In the genomic region with DNA sequence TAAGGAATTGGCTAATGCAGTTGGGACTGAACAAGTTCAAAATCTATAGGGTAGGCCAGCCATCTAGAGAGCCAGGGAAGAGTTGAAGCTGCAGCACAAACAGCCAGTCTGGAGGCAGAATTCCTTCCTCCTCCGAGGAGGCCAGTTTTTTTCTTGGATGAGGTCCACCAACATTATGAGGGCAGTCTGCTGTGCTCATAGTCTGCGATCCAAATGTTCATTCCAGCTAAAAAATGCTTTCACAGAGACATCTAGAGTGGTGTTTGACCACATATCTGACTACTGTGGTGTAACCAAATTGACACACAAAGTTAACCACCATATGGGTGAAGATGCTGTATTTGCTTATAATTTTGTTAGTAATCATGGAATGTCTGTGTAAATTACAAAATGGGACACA, we compare ENCODE assay signal across 14 cellular contexts.
DNase-seq lines count a peak whose midpoint lies in the region; ATAC-seq and TF ChIP-seq lines count a peak whose summit lies in the region.
"Had no signal": no experiment of that assay in that cellular context is flagged by ENCODE, and none has a peak within 500 bp of the region (broad histone marks: within the 10 kb centered on the region; RNA-seq: fewer than 3 reads in every experiment).

No MANE protein-coding gene starts in this region.

- H3K4me3 Mint-ChIP-seq in endodermal cell = no peak overlapping the region
- H3K4me3 Mint-ChIP-seq: activated CD4-positive, alpha-beta T cell treated with anti-CD3 and anti-CD28 coated beads for 36 hours; activated naive CD8-positive, alpha-beta T cell treated with anti-CD3 and anti-CD28 coated beads for 36 hours; naive B cell; T-helper 2 cell treated with Interferon-gamma antibody and Interleukin-4, amounts not matched to agents 5 μg/mL and 100 μg/mL, for 36 hours had no signal

- H3K27me3 Mint-ChIP-seq in endodermal cell (ENCODE audit: insufficient read depth) = no peaks in the 10 kb centered on the region
- H3K27me3 Mint-ChIP-seq: activated CD4-positive, alpha-beta T cell treated with anti-CD3 and anti-CD28 coated beads for 36 hours; activated naive CD8-positive, alpha-beta T cell treated with anti-CD3 and anti-CD28 coated beads for 36 hours; naive B cell had no signal

- TF ChIP-seq CTCF in SK-N-SH (IDR thresholded peaks at IDR 0.05) (no peak), foreskin fibroblast (IDR thresholded peaks at IDR 0.05; ENCODE audit: low read depth, low read length) (no peak), endodermal cell (conservative IDR thresholded peaks at IDR 0.05) (no peak)

- H3K9ac ChIP-seq in SK-N-SH = no peak overlapping the region
- no peak overlapping the region for H3K9ac ChIP-seq in endodermal cell (ENCODE audit: extremely low read depth, low read length, poor library complexity, severe bottlenecking)

- H4K20me1 ChIP-seq in SK-N-SH (ENCODE audit: insufficient read depth) = no peaks in the 10 kb centered on the region

- peaks cover 20% of the 10 kb centered on the region for H3K36me3 Mint-ChIP-seq in endodermal cell (ENCODE audit: low read depth)

- H3K4me1 ChIP-seq in SK-N-SH (ENCODE audit: control insufficient read depth in 1 of 2, insufficient read depth in 2 of 2, low read depth in 1 of 2, low read length in 1 of 2) = peaks cover 0 to 16% of the 10 kb centered on the region in 2 experiments; a peak in 2 of 4 replicates
- H3K4me1 ChIP-seq in endodermal cell (ENCODE audit: control insufficient read depth, insufficient read depth, low read length) = peaks cover 2% of the 10 kb centered on the region

- H3K4me3 ChIP-seq in SK-N-SH (ENCODE audit: low read depth in 2 of 2, low read length in 1 of 2) (no peak overlapping the region), foreskin fibroblast (ENCODE audit: low read depth in 1 of 2, low read length in 2 of 2) (no peak overlapping the region), skeletal muscle cell (ENCODE audit: low read depth, low read length) (no peak overlapping the region), endodermal cell (ENCODE audit: low read length) (no peak overlapping the region)

- peaks cover 44% of the 10 kb centered on the region for H3K79me2 ChIP-seq in SK-N-SH (ENCODE audit: insufficient read depth)

- POLR2A ChIA-PET in SK-N-SH (lab: Yijun Ruan, JAX) = no interaction called here

- H3F3A ChIP-seq in SK-N-SH (replicated peaks; ENCODE audit: insufficient read depth) = peaks cover 4% of the 10 kb centered on the region

- H2AFZ ChIP-seq in SK-N-SH (ENCODE audit: low read depth) = no peak overlapping the region

- TF ChIP-seq RAD21 in SK-N-SH (IDR thresholded peaks at IDR 0.05; ENCODE audit: low read length) = no peak

- peaks cover 10% of the 10 kb centered on the region for H3K4me1 Mint-ChIP-seq in endodermal cell

- DNase-seq in SK-N-SH (no peak), amniotic epithelial cell (ENCODE audit: low read depth) (peak; percentile 53), foreskin fibroblast (peak; percentile 64 to 75), skeletal muscle cell (ENCODE audit: low read depth) (peak; percentile 75), DMS114 treated with DMSO at 0.1 percent for 48 hours (lab: John Stamatoyannopoulos, UW; ENCODE audit: unreplicated experiment) (no peak), endodermal cell (no peak)
- DNase-seq: activated CD4-positive, alpha-beta T cell treated with anti-CD3 and anti-CD28 coated beads for 36 hours; activated naive CD8-positive, alpha-beta T cell treated with anti-CD3 and anti-CD28 coated beads for 36 hours; COR-L47; naive B cell; stimulated activated CD4-positive, alpha-beta T cell treated with anti-CD3 and anti-CD28 coated beads, Interleukin-2, amount 100 ng/mL, for 24 hours had no signal

- H3K9me3 ChIP-seq in SK-N-SH (no peaks in the 10 kb centered on the region), endodermal cell (ENCODE audit: control insufficient read depth, low read length) (no peaks in the 10 kb centered on the region)

- H3K4me2 ChIP-seq in SK-N-SH = no peak overlapping the region

- peaks cover 27 to 30% of the 10 kb centered on the region in 2 experiments for H3K36me3 ChIP-seq in SK-N-SH (replicated peaks in 1 of 2; ENCODE audit: control insufficient read depth in 1 of 2, insufficient read depth in 2 of 2, low read length in 1 of 2)
- peaks cover 59% of the 10 kb centered on the region for H3K36me3 ChIP-seq in endodermal cell (ENCODE audit: control insufficient read depth, insufficient read depth, low read length)

- no peak overlapping the region for H3K27ac Mint-ChIP-seq in endodermal cell
- H3K27ac Mint-ChIP-seq: activated CD4-positive, alpha-beta T cell treated with anti-CD3 and anti-CD28 coated beads for 36 hours; activated naive CD8-positive, alpha-beta T cell treated with anti-CD3 and anti-CD28 coated beads for 36 hours; T-helper 2 cell treated with Interferon-gamma antibody and Interleukin-4, amounts not matched to agents 5 μg/mL and 100 μg/mL, for 36 hours had no signal

- no peaks in the 10 kb centered on the region for H3K9me3 Mint-ChIP-seq in endodermal cell
- H3K9me3 Mint-ChIP-seq: activated naive CD8-positive, alpha-beta T cell treated with anti-CD3 and anti-CD28 coated beads for 36 hours; naive B cell; T-helper 2 cell treated with Interferon-gamma antibody and Interleukin-4, amounts not matched to agents 5 μg/mL and 100 μg/mL, for 36 hours had no signal

- no peaks in the 10 kb centered on the region for H3K27me3 ChIP-seq in SK-N-SH (ENCODE audit: insufficient read depth)
- no peaks in the 10 kb centered on the region for H3K27me3 ChIP-seq in endodermal cell (ENCODE audit: control insufficient read depth, insufficient read depth, low read length, poor library complexity, severe bottlenecking)

- H3K27ac ChIP-seq in SK-N-SH (ENCODE audit: low read depth in 2 of 2, low read length in 1 of 2) (no peak overlapping the region), endodermal cell (ENCODE audit: low read depth, low read length) (no peak overlapping the region)

- WGBS in SK-N-SH (ENCODE audit: low lambda C conversion rate) = 87% methylated on average over 2 of the region's 2 CpGs
- 90 to 94% methylated on average over 2 of the region's 2 CpGs for WGBS in endodermal cell (ENCODE audit: insufficient coverage in 1 of 2, insufficient read length in 1 of 2), 2 experiments

- peak; percentile 30; the same call in 1 of the 3 replicates for ATAC-seq in SK-N-SH treated with all-trans-retinoic acid at 6 μM for 48 hours
- no peak for ATAC-seq in esophagus mucosa
- ATAC-seq: activated CD4-positive, alpha-beta T cell treated with anti-CD3 and anti-CD28 coated beads for 36 hours had no signal

- no peaks in the 10 kb centered on the region for H3K9me2 ChIP-seq in SK-N-SH

- TF ChIP-seq EP300 in SK-N-SH (IDR thresholded peaks at IDR 0.05; ENCODE audit: borderline replicate concordance in 1 of 2, low read depth in 1 of 2, low read length in 1 of 2) = no peak

- CTCF ChIA-PET in SK-N-SH (lab: Yijun Ruan, JAX) = no interaction called here

TF ChIP-seq in SK-N-SH treated with all-trans-retinoic acid at 6 μM for 48 hours, 23 proteins besides CTCF, POLR2A, EP300 and RAD21 (continues in another document):
- TF ChIP-seq SNAI2 (CRISPR knock-in tag; IDR thresholded peaks at IDR 0.05) (no peak), ZFP3 (CRISPR knock-in tag; IDR thresholded peaks at IDR 0.05) (no peak), GLIS3 (CRISPR knock-in tag; IDR thresholded peaks at IDR 0.05) (no peak), BACH2 (CRISPR knock-in tag; IDR thresholded peaks at IDR 0.05; ENCODE audit: borderline replicate concordance) (no peak)

TF ChIP-seq in SK-N-SH, 30 proteins besides CTCF, POLR2A, EP300 and RAD21:
- TF ChIP-seq, protein P1, sequence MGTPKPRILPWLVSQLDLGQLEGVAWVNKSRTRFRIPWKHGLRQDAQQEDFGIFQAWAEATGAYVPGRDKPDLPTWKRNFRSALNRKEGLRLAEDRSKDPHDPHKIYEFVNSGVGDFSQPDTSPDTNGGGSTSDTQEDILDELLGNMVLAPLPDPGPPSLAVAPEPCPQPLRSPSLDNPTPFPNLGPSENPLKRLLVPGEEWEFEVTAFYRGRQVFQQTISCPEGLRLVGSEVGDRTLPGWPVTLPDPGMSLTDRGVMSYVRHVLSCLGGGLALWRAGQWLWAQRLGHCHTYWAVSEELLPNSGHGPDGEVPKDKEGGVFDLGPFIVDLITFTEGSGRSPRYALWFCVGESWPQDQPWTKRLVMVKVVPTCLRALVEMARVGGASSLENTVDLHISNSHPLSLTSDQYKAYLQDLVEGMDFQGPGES (IDR thresholded peaks at IDR 0.05; ENCODE audit: low read depth, low read length) = no peak
- TF ChIP-seq MEF2A (IDR thresholded peaks at IDR 0.05; ENCODE audit: borderline replicate concordance, low read depth) (no peak), NRF1 (IDR thresholded peaks at IDR 0.05; ENCODE audit: low read depth, low read length) (no peak), CHD2 (IDR thresholded peaks at IDR 0.05; ENCODE audit: low read length, partially characterized antibody) (no peak), USF1 (IDR thresholded peaks at IDR 0.05; ENCODE audit: borderline replicate concordance, low read depth) (no peak), JUND (IDR thresholded peaks at IDR 0.05) (no peak), GABPA (IDR thresholded peaks at IDR 0.05; ENCODE audit: low read depth) (no peak), RCOR1 (IDR thresholded peaks at IDR 0.05; ENCODE audit: low read length) (no peak), SIN3A (IDR thresholded peaks at IDR 0.05; ENCODE audit: borderline replicate concordance, low read depth, low read length) (no peak), FOSL2 (IDR thresholded peaks at IDR 0.05; ENCODE audit: borderline replicate concordance, low read depth) (no peak), POLR2AphosphoS5 (IDR thresholded peaks at IDR 0.05; ENCODE audit: low read depth, low read length) (no peak), TCF12 (IDR thresholded peaks at IDR 0.05) (no peak), EZH2phosphoT487 (IDR thresholded peaks at IDR 0.05; ENCODE audit: borderline replicate concordance, low read depth) (no peak)
- TF ChIP-seq, protein P2, sequence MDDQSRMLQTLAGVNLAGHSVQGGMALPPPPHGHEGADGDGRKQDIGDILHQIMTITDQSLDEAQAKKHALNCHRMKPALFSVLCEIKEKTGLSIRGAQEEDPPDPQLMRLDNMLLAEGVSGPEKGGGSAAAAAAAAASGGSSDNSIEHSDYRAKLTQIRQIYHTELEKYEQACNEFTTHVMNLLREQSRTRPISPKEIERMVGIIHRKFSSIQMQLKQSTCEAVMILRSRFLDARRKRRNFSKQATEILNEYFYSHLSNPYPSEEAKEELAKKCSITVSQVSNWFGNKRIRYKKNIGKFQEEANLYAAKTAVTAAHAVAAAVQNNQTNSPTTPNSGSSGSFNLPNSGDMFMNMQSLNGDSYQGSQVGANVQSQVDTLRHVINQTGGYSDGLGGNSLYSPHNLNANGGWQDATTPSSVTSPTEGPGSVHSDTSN (IDR thresholded peaks at IDR 0.05) = no peak

Comparison
In these comparisons a context has a peak if more than half of its experiments do, and no peak if none do; other contexts are left out.
1. DNase-seq: peak in amniotic epithelial cell (single experiment), foreskin fibroblast (2 of 2) and skeletal muscle cell (single experiment); none in SK-N-SH (single experiment), DMS114 treated with DMSO at 0.1 percent for 48 hours (single experiment) and endodermal cell (single experiment).